In genomic region chr2:230980468-230980867, GRCh38 we compare ENCODE assay signal across 31 cellular contexts. TPM values are rescaled to one million over a fixed set of nuclear protein-coding genes. Genes with fewer than 3 reads are reported as not detected.
DNase-seq lines count a peak whose midpoint lies in the region; ATAC-seq and TF ChIP-seq lines count a peak whose summit lies in the region.
"Had no signal": no experiment of that assay in that cellular context is flagged by ENCODE, and none has a peak within 500 bp of the region (broad histone marks: within the 10 kb centered on the region; RNA-seq: fewer than 3 reads in every experiment).

No MANE protein-coding gene starts in this region.

- peaks cover 73% of the 10 kb centered on the region for H3K4me1 Mint-ChIP-seq in activated CD4-positive, alpha-beta T cell treated with anti-CD3 and anti-CD28 coated beads, Interleukin-2, amount 10 ng/mL, durations not matched to agents 7 days and 5 days
- H3K4me1 Mint-ChIP-seq in activated naive CD8-positive, alpha-beta T cell treated with anti-CD3 and anti-CD28 coated beads, Interleukin-2, amount 50 U/mL, for 24 hours: peaks cover 89% of the 10 kb centered on the region
- H3K4me1 Mint-ChIP-seq in stimulated activated memory B cell treated with anti-CD40 and anti-IgM and Interleukin-4, amounts not matched to agents 10 μg/mL and 1 μg/mL and 100 μg/mL, for 72 hours: peaks cover 62% of the 10 kb centered on the region
- H3K4me1 Mint-ChIP-seq: naive B cell had no signal

- no peak for ATAC-seq in activated naive CD8-positive, alpha-beta T cell treated with anti-CD3 and anti-CD28 coated beads, Interleukin-2, amount 50 U/mL, for 24 hours
- no peak for ATAC-seq in stimulated activated memory B cell treated with anti-CD40 and anti-IgM and Interleukin-4, amounts not matched to agents 10 μg/mL and 1 μg/mL and 100 μg/mL, for 72 hours
- no peak for ATAC-seq in GM21528 (IDR thresholded peaks at IDR 0.05; ENCODE audit: low FRiP score, unreplicated experiment)
- ATAC-seq: gastrocnemius medialis, right cardiac atrium had no signal

- H3K4me3 ChIP-seq in SK-N-MC (no peak overlapping the region), suprapubic skin (no peak overlapping the region)
- H3K4me3 ChIP-seq: colonic mucosa, esophagus muscularis mucosa, gastrocnemius medialis, hepatocyte, stomach, transverse colon had no signal

- H3K4me3 Mint-ChIP-seq in activated CD4-positive, alpha-beta T cell treated with anti-CD3 and anti-CD28 coated beads, Interleukin-2, amount 10 ng/mL, durations not matched to agents 7 days and 5 days: peak overlapping the region; percentile 23
- no peak overlapping the region for H3K4me3 Mint-ChIP-seq in activated naive CD8-positive, alpha-beta T cell treated with anti-CD3 and anti-CD28 coated beads, Interleukin-2, amount 50 U/mL, for 24 hours
- H3K4me3 Mint-ChIP-seq in stimulated activated memory B cell treated with anti-CD40 and anti-IgM and Interleukin-4, amounts not matched to agents 10 μg/mL and 1 μg/mL and 100 μg/mL, for 72 hours: no peak overlapping the region
- H3K4me3 Mint-ChIP-seq: endodermal cell, naive B cell had no signal

- H3K9me3 ChIP-seq in SK-N-MC (ENCODE audit: low read depth, low read length) (no peaks in the 10 kb centered on the region), suprapubic skin (no peaks in the 10 kb centered on the region)
- H3K9me3 ChIP-seq: colonic mucosa, esophagus muscularis mucosa, gastrocnemius medialis, stomach, transverse colon had no signal

- 51% methylated on average over 1 of the region's 1 CpG for WGBS in suprapubic skin

- H3K27ac ChIP-seq in SK-N-MC (no peak overlapping the region), suprapubic skin (no peak overlapping the region)
- H3K27ac ChIP-seq: colonic mucosa, esophagus muscularis mucosa, gastrocnemius medialis, hepatocyte, HL-60, stomach, transverse colon had no signal

- H3K27ac Mint-ChIP-seq in activated CD4-positive, alpha-beta T cell treated with anti-CD3 and anti-CD28 coated beads, Interleukin-2, amount 10 ng/mL, durations not matched to agents 7 days and 5 days: peak overlapping the region; percentile 32
- H3K27ac Mint-ChIP-seq in activated naive CD8-positive, alpha-beta T cell treated with anti-CD3 and anti-CD28 coated beads, Interleukin-2, amount 50 U/mL, for 24 hours: peak overlapping the region; percentile 23
- peak overlapping the region; percentile 93 for H3K27ac Mint-ChIP-seq in stimulated activated memory B cell treated with anti-CD40 and anti-IgM and Interleukin-4, amounts not matched to agents 10 μg/mL and 1 μg/mL and 100 μg/mL, for 72 hours
- H3K27ac Mint-ChIP-seq: endodermal cell had no signal

- CTCF ChIA-PET in activated CD4-positive, alpha-beta T cell treated with anti-CD3 and anti-CD28 coated beads, Interleukin-2, amount 10 ng/mL, durations not matched to agents 7 days and 5 days (lab: Charles Lee): interaction anchor here (1.1 to 1.6 kb wide), 3 partner anchors 9 to 162 kb away, joined by 3 read pairs; no protein-coding TSS in a partner anchor

- no peak for TF ChIP-seq EP300 in suprapubic skin (IDR thresholded peaks at IDR 0.05)

- no peaks in the 10 kb centered on the region for H3K9me3 Mint-ChIP-seq in activated CD4-positive, alpha-beta T cell treated with anti-CD3 and anti-CD28 coated beads, Interleukin-2, amount 10 ng/mL, durations not matched to agents 7 days and 5 days
- H3K9me3 Mint-ChIP-seq in activated naive CD8-positive, alpha-beta T cell treated with anti-CD3 and anti-CD28 coated beads, Interleukin-2, amount 50 U/mL, for 24 hours: no peaks in the 10 kb centered on the region
- H3K9me3 Mint-ChIP-seq in stimulated activated memory B cell treated with anti-CD40 and anti-IgM and Interleukin-4, amounts not matched to agents 10 μg/mL and 1 μg/mL and 100 μg/mL, for 72 hours: no peaks in the 10 kb centered on the region
- H3K9me3 Mint-ChIP-seq: endodermal cell, naive B cell had no signal

- no peak for DNase-seq in activated CD4-positive, alpha-beta T cell treated with anti-CD3 and anti-CD28 coated beads, Interleukin-2, amount 10 ng/mL, durations not matched to agents 7 days and 5 days
- no peak for DNase-seq in activated CD4-positive, alpha-beta T cell treated with anti-CD3 and anti-CD28 coated beads, Interleukin-2, amount 50 U/mL, for 1 hour
- DNase-seq in SK-N-MC (ENCODE audit: low read depth, low spot score) (no peak), suprapubic skin (ENCODE audit: low spot score in 2 of 2) (no peak)
- DNase-seq in activated naive CD8-positive, alpha-beta T cell treated with anti-CD3 and anti-CD28 coated beads, Interleukin-2, amount 50 U/mL, for 24 hours: no peak
- DNase-seq in stimulated activated CD8-positive, alpha-beta memory T cell treated with anti-CD3 and anti-CD28 coated beads, Interleukin-4, amount 100 ng/mL, for 48 hours: no peak
- DNase-seq: 8988T; activated CD4-positive, alpha-beta T cell treated with anti-CD3 and anti-CD28 coated beads for 48 hours; activated gamma-delta T cell; colonic mucosa; endodermal cell; gastrocnemius medialis; GF-D8; mesendoderm; naive B cell; NCI-H1105; NCI-H1930; NCI-H774; right cardiac atrium; RPMI8226; stimulated activated CD4-positive, alpha-beta T cell treated with anti-CD3 and anti-CD28 coated beads, Interleukin-12 subunit alpha, Interleukin-12 subunit beta, amount 100 ng/mL, for 4 hours; stimulated activated CD4-positive, alpha-beta T cell treated with anti-CD3 and anti-CD28 coated beads, Interleukin-4, amount 100 ng/mL, for 24 hours; stomach; transverse colon had no signal

- H3K4me1 ChIP-seq in suprapubic skin: no peaks in the 10 kb centered on the region
- H3K4me1 ChIP-seq: colonic mucosa, esophagus muscularis mucosa, gastrocnemius medialis, stomach, transverse colon had no signal

- peaks cover 9% of the 10 kb centered on the region for H3K27me3 Mint-ChIP-seq in activated CD4-positive, alpha-beta T cell treated with anti-CD3 and anti-CD28 coated beads, Interleukin-2, amount 10 ng/mL, durations not matched to agents 7 days and 5 days
- peaks cover 12% of the 10 kb centered on the region for H3K27me3 Mint-ChIP-seq in activated naive CD8-positive, alpha-beta T cell treated with anti-CD3 and anti-CD28 coated beads, Interleukin-2, amount 50 U/mL, for 24 hours
- H3K27me3 Mint-ChIP-seq in stimulated activated memory B cell treated with anti-CD40 and anti-IgM and Interleukin-4, amounts not matched to agents 10 μg/mL and 1 μg/mL and 100 μg/mL, for 72 hours: peaks cover 23% of the 10 kb centered on the region

- no peak for TF ChIP-seq CTCF in suprapubic skin (IDR thresholded peaks at IDR 0.05)

- peak overlapping the region; percentile 3 for H3K9ac ChIP-seq in SK-N-MC (ENCODE audit: insufficient read length)

- no peaks in the 10 kb centered on the region for H3K36me3 Mint-ChIP-seq in activated CD4-positive, alpha-beta T cell treated with anti-CD3 and anti-CD28 coated beads, Interleukin-2, amount 10 ng/mL, durations not matched to agents 7 days and 5 days (ENCODE audit: low read depth)
- peaks cover 2% of the 10 kb centered on the region for H3K36me3 Mint-ChIP-seq in activated naive CD8-positive, alpha-beta T cell treated with anti-CD3 and anti-CD28 coated beads, Interleukin-2, amount 50 U/mL, for 24 hours (ENCODE audit: low read depth)
- H3K36me3 Mint-ChIP-seq in stimulated activated memory B cell treated with anti-CD40 and anti-IgM and Interleukin-4, amounts not matched to agents 10 μg/mL and 1 μg/mL and 100 μg/mL, for 72 hours: no peaks in the 10 kb centered on the region
- H3K36me3 Mint-ChIP-seq: naive B cell had no signal

- no peak for TF ChIP-seq POLR2A in suprapubic skin (IDR thresholded peaks at IDR 0.05)

- no peaks in the 10 kb centered on the region for H3K27me3 ChIP-seq in suprapubic skin
- H3K27me3 ChIP-seq: colonic mucosa, gastrocnemius medialis, hepatocyte, stomach, transverse colon had no signal

- POLR2A ChIA-PET in activated CD4-positive, alpha-beta T cell treated with anti-CD3 and anti-CD28 coated beads, Interleukin-2, amount 10 ng/mL, durations not matched to agents 7 days and 5 days (lab: Charles Lee): no interaction called here

- H3K36me3 ChIP-seq in SK-N-MC (ENCODE audit: insufficient read depth, low read length): no peaks in the 10 kb centered on the region
- no peaks in the 10 kb centered on the region for H3K36me3 ChIP-seq in suprapubic skin
- H3K36me3 ChIP-seq: colonic mucosa, esophagus muscularis mucosa, gastrocnemius medialis, stomach, transverse colon had no signal

RNA-seq across cellular contexts. Expression of gene SPATA3, which starts 15.5 kb away (rescaled TPM):
- under 1 TPM in 1 of 2 experiments, not detected in 1; 0.71 TPM for total RNA-seq in activated CD4-positive, alpha-beta T cell treated with anti-CD3 and anti-CD28 coated beads, Interleukin-2, amount 10 ng/mL, durations not matched to agents 7 days and 5 days
- total RNA-seq in suprapubic skin: not detected
- total RNA-seq: bronchial epithelial cell, colonic mucosa, endodermal cell, esophagus muscularis mucosa, gastrocnemius medialis, hepatocyte, osteocyte, right cardiac atrium, stomach, transverse colon had no signal

RNA-seq across cellular contexts. Expression of gene GPR55, which starts 55.4 kb away (rescaled TPM):
- total RNA-seq in activated CD4-positive, alpha-beta T cell treated with anti-CD3 and anti-CD28 coated beads, Interleukin-2, amount 10 ng/mL, durations not matched to agents 7 days and 5 days: 1 to 10 TPM; 9.2 to 9.4 TPM
- 1 to 10 TPM in 1 of 4 donors, under 1 TPM in 1, not detected in 2; 0.72 to 1.2 TPM for total RNA-seq in suprapubic skin
- total RNA-seq: bronchial epithelial cell, gastrocnemius medialis, osteocyte had no signal

RNA-seq across cellular contexts. Expression of gene C2orf72, which starts 56.9 kb away (rescaled TPM):
- total RNA-seq in activated CD4-positive, alpha-beta T cell treated with anti-CD3 and anti-CD28 coated beads, Interleukin-2, amount 10 ng/mL, durations not matched to agents 7 days and 5 days: under 1 TPM in 1 of 2 experiments, not detected in 1; 0.15 TPM
- 1 to 10 TPM; 2.6 to 9.0 (median 5.8) TPM for total RNA-seq in suprapubic skin
- total RNA-seq: bronchial epithelial cell, osteocyte had no signal

Comparison
In these comparisons a context has a peak if more than half of its experiments do, and no peak if none do; other contexts are left out.
1. H3K27ac Mint-ChIP-seq: peak in every context shown above with its lines; median percentile 93 in stimulated activated memory B cell treated with anti-CD40 and anti-IgM and Interleukin-4, amounts not matched to agents 10 μg/mL and 1 μg/mL and 100 μg/mL, for 72 hours; 32 in activated CD4-positive, alpha-beta T cell treated with anti-CD3 and anti-CD28 coated beads, Interleukin-2, amount 10 ng/mL, durations not matched to agents 7 days and 5 days; 23 in activated naive CD8-positive, alpha-beta T cell treated with anti-CD3 and anti-CD28 coated beads, Interleukin-2, amount 50 U/mL, for 24 hours.
2. RNA of gene GPR55, which starts 55.4 kb away (total RNA-seq): 9.2 to 9.4 TPM in activated CD4-positive, alpha-beta T cell treated with anti-CD3 and anti-CD28 coated beads, Interleukin-2, amount 10 ng/mL, durations not matched to agents 7 days and 5 days; 0.72 to 1.2 TPM in suprapubic skin; every median in the first group is over 4 times any median in the second.